In genomic region chr20:42074944-42075343, GRCh38 we compare ENCODE assay signal across 19 cellular contexts.
DNase-seq lines count a peak whose midpoint lies in the region; ATAC-seq, FAIRE-seq and TF ChIP-seq lines count a peak whose summit lies in the region.
"Had no signal": no experiment of that assay in that cellular context is flagged by ENCODE, and none has a peak within 500 bp of the region (broad histone marks: within the 10 kb centered on the region; RNA-seq: fewer than 3 reads in every experiment).

No MANE protein-coding gene starts in this region.

- POLR2A ChIA-PET in SK-N-SH (lab: Yijun Ruan, JAX), result no interaction called here

- H3K4me1 ChIP-seq in mucosa of descending colon (ENCODE audit: low read depth), result no peaks in the 10 kb centered on the region
- H3K4me1 ChIP-seq in prostate gland (replicated peaks), result no peaks in the 10 kb centered on the region
- no peaks in the 10 kb centered on the region; a peak in 1 of 4 replicates for H3K4me1 ChIP-seq in SK-N-SH (ENCODE audit: control insufficient read depth in 1 of 2, insufficient read depth in 2 of 2, low read depth in 1 of 2, low read length in 1 of 2)
- H3K4me1 ChIP-seq: BLaER1 treated with 17β-estradiol and CSF1 and Interleukin-3, amounts not matched to agents 10 nM and 100 nM had no signal

- TF ChIP-seq POLR2A in prostate gland (IDR thresholded peaks at IDR 0.05), result no peak
- TF ChIP-seq POLR2A in GM12891 (IDR thresholded peaks at IDR 0.05; ENCODE audit: low read depth, low read length), result no peak

- intact Hi-C loops in mucosa of descending colon (cut with DNase I, micrococcal nuclease), result no loop called here
- intact Hi-C loops in prostate gland (cut with DNase I), result no loop called here

- no peaks in the 10 kb centered on the region for H3K79me2 ChIP-seq in SK-N-SH (ENCODE audit: insufficient read depth)

- no peaks in the 10 kb centered on the region for H3K27me3 ChIP-seq in prostate gland (replicated peaks; ENCODE audit: insufficient read depth)
- no peaks in the 10 kb centered on the region for H3K27me3 ChIP-seq in SK-N-SH (ENCODE audit: insufficient read depth)
- H3K27me3 ChIP-seq: BLaER1 treated with 17β-estradiol and CSF1 and Interleukin-3, amounts not matched to agents 10 nM and 100 nM had no signal

- no peak overlapping the region for H2AFZ ChIP-seq in SK-N-SH (ENCODE audit: low read depth)

- no peak for TF ChIP-seq EP300 in SK-N-SH (IDR thresholded peaks at IDR 0.05; ENCODE audit: borderline replicate concordance in 1 of 2, low read depth in 1 of 2, low read length in 1 of 2)

- CTCF ChIA-PET in SK-N-SH (lab: Yijun Ruan, JAX), result interaction anchor here (0.5 kb wide), 1 partner anchor 1439 kb away, joined by 3 read pairs; no protein-coding TSS in a partner anchor

- H3K36me3 ChIP-seq in mucosa of descending colon (ENCODE audit: low read depth), result no peaks in the 10 kb centered on the region
- no peaks in the 10 kb centered on the region for H3K36me3 ChIP-seq in prostate gland
- H3K36me3 ChIP-seq in SK-N-SH (replicated peaks in 1 of 2; ENCODE audit: control insufficient read depth in 1 of 2, insufficient read depth in 2 of 2, low read length in 1 of 2), result no peaks in the 10 kb centered on the region
- H3K36me3 ChIP-seq: BLaER1 treated with 17β-estradiol and CSF1 and Interleukin-3, amounts not matched to agents 10 nM and 100 nM had no signal

- DNase-seq in LNCaP clone FGC (ENCODE audit: low read depth) (peak; percentile 98), mucosa of descending colon (peak in 1 of 3 donors; percentile 7), prostate gland (ENCODE audit: low spot score) (peak; percentile 62), SK-N-SH (no peak), GM12891 (ENCODE audit: insufficient read length, low spot score) (no peak), COR-L47 (lab: John Stamatoyannopoulos, UW) (no peak), NCI-H524 treated with DMSO at 0.1 percent for 48 hours (lab: John Stamatoyannopoulos, UW) (no peak)
- DNase-seq: CD4-positive, CD25-positive, alpha-beta regulatory T cell; CD8-positive, alpha-beta memory T cell; DMS153; DMS79; GDM1; GOT3; H7; HFFc6 had no signal

- no peak for FAIRE-seq in GM12891 (lab: Jason Lieb, UNC)

- H3K4me2 ChIP-seq in SK-N-SH, result no peak overlapping the region
- H3K4me2 ChIP-seq: BLaER1 treated with 17β-estradiol and CSF1 and Interleukin-3, amounts not matched to agents 10 nM and 100 nM had no signal

- no peak overlapping the region for H3K4me3 ChIP-seq in LNCaP clone FGC (ENCODE audit: low read depth, low read length)
- H3K4me3 ChIP-seq in mucosa of descending colon, result no peak overlapping the region
- no peak overlapping the region for H3K4me3 ChIP-seq in prostate gland
- H3K4me3 ChIP-seq in SK-N-SH (ENCODE audit: low read depth in 2 of 2, low read length in 1 of 2), result no peak overlapping the region
- H3K4me3 ChIP-seq: BLaER1 treated with 17β-estradiol and CSF1 and Interleukin-3, amounts not matched to agents 10 nM and 100 nM had no signal

- TF ChIP-seq CTCF in LNCaP clone FGC (IDR thresholded peaks at IDR 0.05; ENCODE audit: control insufficient read depth, extremely low read depth, insufficient read depth) (no peak), mucosa of descending colon (IDR thresholded peaks at IDR 0.05) (no peak), prostate gland (IDR thresholded peaks at IDR 0.05) (no peak), SK-N-SH (IDR thresholded peaks at IDR 0.05) (no peak)

- ATAC-seq in esophagus mucosa (peak; percentile 64), mucosa of descending colon (peak; percentile 46)
- ATAC-seq: HCT116 had no signal

- WGBS in prostate gland, result 6% methylated on average over 1 of the region's 1 CpG
- WGBS in SK-N-SH (ENCODE audit: low lambda C conversion rate), result 22% methylated on average over 1 of the region's 1 CpG

- H3K9me3 ChIP-seq in mucosa of descending colon (no peaks in the 10 kb centered on the region), prostate gland (no peaks in the 10 kb centered on the region), SK-N-SH (no peaks in the 10 kb centered on the region)
- H3K9me3 ChIP-seq: BLaER1 treated with 17β-estradiol and CSF1 and Interleukin-3, amounts not matched to agents 10 nM and 100 nM had no signal

- H3K9me2 ChIP-seq in SK-N-SH, result no peaks in the 10 kb centered on the region

- no peak for TF ChIP-seq RAD21 in SK-N-SH (IDR thresholded peaks at IDR 0.05; ENCODE audit: low read length)

- peak overlapping the region; percentile 24 to 62 for H3K27ac ChIP-seq in prostate gland
- H3K27ac ChIP-seq in SK-N-SH (ENCODE audit: low read depth in 2 of 2, low read length in 1 of 2), result no peak overlapping the region
- H3K27ac ChIP-seq: BLaER1 treated with 17β-estradiol and CSF1 and Interleukin-3, amounts not matched to agents 10 nM and 100 nM; HL-60 had no signal

- H4K20me1 ChIP-seq in SK-N-SH (ENCODE audit: insufficient read depth), result no peaks in the 10 kb centered on the region
- H4K20me1 ChIP-seq: BLaER1 treated with 17β-estradiol and CSF1 and Interleukin-3, amounts not matched to agents 10 nM and 100 nM had no signal

- no peak overlapping the region for H3K9ac ChIP-seq in SK-N-SH
- H3K9ac ChIP-seq: BLaER1 treated with 17β-estradiol and CSF1 and Interleukin-3, amounts not matched to agents 10 nM and 100 nM had no signal

- H3F3A ChIP-seq in SK-N-SH (replicated peaks; ENCODE audit: insufficient read depth), result no peaks in the 10 kb centered on the region

TF ChIP-seq in SK-N-SH, 30 proteins besides CTCF, POLR2A, EP300 and RAD21:
- no peak for TF ChIP-seq USF2 (IDR thresholded peaks at IDR 0.05; ENCODE audit: borderline replicate concordance, low read depth, low read length)

TF ChIP-seq in GM12891, 5 proteins besides CTCF, POLR2A, EP300 and RAD21:
- TF ChIP-seq POU2F2 (IDR thresholded peaks at IDR 0.05; ENCODE audit: low read depth, low read length), result no peak
- no peak for TF ChIP-seq POLR2AphosphoS5 (IDR thresholded peaks at IDR 0.05; ENCODE audit: low read depth, low read length)
- TF ChIP-seq SPI1 (IDR thresholded peaks at IDR 0.05; ENCODE audit: low read depth, low read length), result no peak
- TF ChIP-seq PAX5 (IDR thresholded peaks at IDR 0.05; ENCODE audit: insufficient read depth, low read length, severe bottlenecking), result no peak
- no peak for TF ChIP-seq TAF1 (IDR thresholded peaks at IDR 0.05; ENCODE audit: low read depth, low read length)

Comparison
In these comparisons a context has a peak if more than half of its experiments do, and no peak if none do; other contexts are left out.
1. DNase-seq: peak in LNCaP clone FGC (single experiment) and prostate gland (single experiment); none in SK-N-SH (single experiment), GM12891 (single experiment), COR-L47 (single experiment) and NCI-H524 treated with DMSO at 0.1 percent for 48 hours (single experiment).
2. H3K27ac ChIP-seq: peak in prostate gland (2 of 2); none in SK-N-SH (0 of 2).